In genomic region chrX:48685416-48685815, GRCh38 we compare ENCODE assay signal across 23 cellular contexts. TPM values are rescaled to one million over a fixed set of nuclear protein-coding genes. Genes with fewer than 3 reads are reported as not detected.
DNase-seq lines count a peak whose midpoint lies in the region; ATAC-seq lines count a peak whose summit lies in the region.
"Had no signal": no experiment of that assay in that cellular context is flagged by ENCODE, and none has a peak within 500 bp of the region (broad histone marks: within the 10 kb centered on the region; RNA-seq: fewer than 3 reads in every experiment).

No MANE protein-coding gene starts in this region.

- peaks cover 41% of the 10 kb centered on the region for H3K36me3 Mint-ChIP-seq in stimulated activated naive CD8-positive, alpha-beta T cell treated with anti-CD3 and anti-CD28 coated beads, Interleukin-15, Interleukin-2, amounts not matched to agents 100 ng/mL and 50 ng/mL, for 24 hours (ENCODE audit: low read depth)
- H3K36me3 Mint-ChIP-seq in activated CD4-positive, alpha-beta memory T cell treated with anti-CD3 and anti-CD28 coated beads for 36 hours = peaks cover 49% of the 10 kb centered on the region

- H3K27me3 Mint-ChIP-seq in stimulated activated naive CD8-positive, alpha-beta T cell treated with anti-CD3 and anti-CD28 coated beads, Interleukin-15, Interleukin-2, amounts not matched to agents 100 ng/mL and 50 ng/mL, for 24 hours = no peaks in the 10 kb centered on the region
- H3K27me3 Mint-ChIP-seq in activated CD4-positive, alpha-beta memory T cell treated with anti-CD3 and anti-CD28 coated beads for 36 hours = no peaks in the 10 kb centered on the region

- H3K4me1 Mint-ChIP-seq in stimulated activated naive CD8-positive, alpha-beta T cell treated with anti-CD3 and anti-CD28 coated beads, Interleukin-15, Interleukin-2, amounts not matched to agents 100 ng/mL and 50 ng/mL, for 24 hours (ENCODE audit: low read depth) = peaks cover 55% of the 10 kb centered on the region
- peaks cover 47% of the 10 kb centered on the region for H3K4me1 Mint-ChIP-seq in activated CD4-positive, alpha-beta memory T cell treated with anti-CD3 and anti-CD28 coated beads for 36 hours (ENCODE audit: low read depth)

- H3K4me3 Mint-ChIP-seq in stimulated activated naive CD8-positive, alpha-beta T cell treated with anti-CD3 and anti-CD28 coated beads, Interleukin-15, Interleukin-2, amounts not matched to agents 100 ng/mL and 50 ng/mL, for 24 hours = peak overlapping the region; percentile 89
- peak overlapping the region; percentile 92 for H3K4me3 Mint-ChIP-seq in activated CD4-positive, alpha-beta memory T cell treated with anti-CD3 and anti-CD28 coated beads for 36 hours

- no peaks in the 10 kb centered on the region for H3K9me3 Mint-ChIP-seq in stimulated activated naive CD8-positive, alpha-beta T cell treated with anti-CD3 and anti-CD28 coated beads, Interleukin-15, Interleukin-2, amounts not matched to agents 100 ng/mL and 50 ng/mL, for 24 hours
- H3K9me3 Mint-ChIP-seq in activated CD4-positive, alpha-beta memory T cell treated with anti-CD3 and anti-CD28 coated beads for 36 hours = no peaks in the 10 kb centered on the region

- H3K4me3 ChIP-seq in effector memory CD4-positive, alpha-beta T cell (ENCODE audit: insufficient read depth, low read depth, low read length, poor library complexity, severe bottlenecking) = no peak overlapping the region
- H3K4me3 ChIP-seq: hepatocyte, right lobe of liver had no signal

- no peak for ATAC-seq in stimulated activated naive CD8-positive, alpha-beta T cell treated with anti-CD3 and anti-CD28 coated beads, Interleukin-15, Interleukin-2, amounts not matched to agents 100 U/mL and 50 U/mL, for 24 hours
- no peak for ATAC-seq in GM19463 (IDR thresholded peaks at IDR 0.05; ENCODE audit: unreplicated experiment)
- ATAC-seq in GM19351 (IDR thresholded peaks at IDR 0.05; ENCODE audit: unreplicated experiment) = no peak
- ATAC-seq: foreskin keratinocyte, HepG2, right lobe of liver had no signal

- peaks cover 13% of the 10 kb centered on the region for H3K4me1 ChIP-seq in effector memory CD4-positive, alpha-beta T cell (ENCODE audit: control insufficient read depth, insufficient read depth, low read length, poor library complexity, severe bottlenecking)
- H3K4me1 ChIP-seq: foreskin keratinocyte, right lobe of liver had no signal

- peak overlapping the region; percentile 94 for H3K27ac Mint-ChIP-seq in stimulated activated naive CD8-positive, alpha-beta T cell treated with anti-CD3 and anti-CD28 coated beads, Interleukin-15, Interleukin-2, amounts not matched to agents 100 ng/mL and 50 ng/mL, for 24 hours
- peak overlapping the region; percentile 97 for H3K27ac Mint-ChIP-seq in activated CD4-positive, alpha-beta memory T cell treated with anti-CD3 and anti-CD28 coated beads for 36 hours

- H3K27ac ChIP-seq in effector memory CD4-positive, alpha-beta T cell (ENCODE audit: insufficient read depth, low read length, poor library complexity, severe bottlenecking) = peak overlapping the region; percentile 28
- H3K27ac ChIP-seq: foreskin keratinocyte, hepatocyte, right lobe of liver, WERI-Rb-1 had no signal

- CTCF ChIA-PET in activated CD4-positive, alpha-beta memory T cell treated with anti-CD3 and anti-CD28 coated beads for 36 hours (lab: Charles Lee) = no interaction called here

- no peak for DNase-seq in stimulated activated naive CD8-positive, alpha-beta T cell treated with anti-CD3 and anti-CD28 coated beads, Interleukin-15, Interleukin-2, amounts not matched to agents 100 U/mL and 50 U/mL, for 24 hours
- no peak for DNase-seq in activated CD4-positive, alpha-beta memory T cell treated with anti-CD3 and anti-CD28 coated beads for 36 hours
- DNase-seq in effector memory CD4-positive, alpha-beta T cell = no peak
- DNase-seq in NCI-H1930 (lab: John Stamatoyannopoulos, UW) = no peak
- DNase-seq in RPMI8226 = no peak
- DNase-seq: foreskin keratinocyte; GOT3; NCI-H2107; NCI-H510A treated with DMSO at 0.1 percent for 48 hours; right lobe of liver; Right ventricle myocardium superior; stimulated activated naive CD4-positive, alpha-beta T cell; SW 1271; trophoblast cell; WERI-Rb-1 had no signal

- intact Hi-C loops in activated CD4-positive, alpha-beta memory T cell treated with anti-CD3 and anti-CD28 coated beads for 36 hours (cut with micrococcal nuclease) = loop anchor here (10.0 kb wide), 1 partner anchor 111 kb away; the partner anchor contains the start of gene RBM3

- no peaks in the 10 kb centered on the region for H3K27me3 ChIP-seq in effector memory CD4-positive, alpha-beta T cell (replicated peaks; ENCODE audit: control insufficient read depth, insufficient read depth, low read length, poor library complexity, severe bottlenecking)
- H3K27me3 ChIP-seq: foreskin keratinocyte, hepatocyte, right lobe of liver had no signal

- H3K9me3 ChIP-seq in effector memory CD4-positive, alpha-beta T cell (ENCODE audit: control insufficient read depth, low read length) = no peaks in the 10 kb centered on the region
- H3K9me3 ChIP-seq: right lobe of liver had no signal

- POLR2A ChIA-PET in activated CD4-positive, alpha-beta memory T cell treated with anti-CD3 and anti-CD28 coated beads for 36 hours (lab: Charles Lee) = interaction anchor here (0.9 kb wide), 1 partner anchor 10 kb away, joined by 4 read pairs; no protein-coding TSS in a partner anchor

- H3K36me3 ChIP-seq in effector memory CD4-positive, alpha-beta T cell (ENCODE audit: control insufficient read depth, insufficient read depth, low read length) = peaks cover 31% of the 10 kb centered on the region
- H3K36me3 ChIP-seq: right lobe of liver, WERI-Rb-1 had no signal

RNA-seq across cellular contexts. Expression of gene WAS, which starts 1.8 kb away (rescaled TPM):
- total RNA-seq in activated CD4-positive, alpha-beta memory T cell treated with anti-CD3 and anti-CD28 coated beads for 36 hours = 10 to 100 TPM; 95.2 to 99.6 TPM
- total RNA-seq: dermis microvascular lymphatic vessel endothelial cell, epithelial cell of proximal tubule, G401, hepatocyte, HepG2 had no signal

RNA-seq across cellular contexts. Expression of gene SUV39H1, which starts 11.1 kb away (rescaled TPM):
- total RNA-seq in activated CD4-positive, alpha-beta memory T cell treated with anti-CD3 and anti-CD28 coated beads for 36 hours = 10 to 100 TPM; 32.3 to 35.6 TPM
